Comparison of ENCODE assay signal across 8 cellular contexts in genomic region chr5:32173394-32174010, GRCh38. TPM values are rescaled to one million over a fixed set of nuclear protein-coding genes. Genes with fewer than 3 reads are reported as not detected.
A peak's percentile ranks its signal among the peaks of the same experiment; 100 is the strongest.
DNase-seq lines count a peak whose midpoint lies in the region; ATAC-seq, FAIRE-seq and TF ChIP-seq lines count a peak whose summit lies in the region.

No MANE protein-coding gene starts in this region.

- BruUV-seq in endothelial cell of umbilical vein (replicated peaks; lab: Mats Ljungman, UMichigan) = no TSS peak

- H3K27me3 Mint-ChIP-seq in activated CD4-positive, alpha-beta memory T cell treated with anti-CD3 and anti-CD28 coated beads for 36 hours = peaks cover 2% of the 10 kb centered on the region

- CTCF ChIA-PET in activated CD4-positive, alpha-beta memory T cell treated with anti-CD3 and anti-CD28 coated beads for 36 hours (lab: Charles Lee) = interaction anchor here (0.8 to 4.8 kb wide), 4 partner anchors 10 to 411 kb away, joined by 3 to 24 read pairs (median 3); partner anchors contain the start of gene SUB1
- CTCF ChIA-PET in endothelial cell of umbilical vein (lab: Charles Lee) = interaction anchor here (0.5 to 2.9 kb wide), 14 partner anchors 8 to 316 kb away, joined by 3 to 16 read pairs (median 4); no protein-coding TSS in a partner anchor

- peak; percentile 20 for ATAC-seq in GM19035 (IDR thresholded peaks at IDR 0.05; ENCODE audit: unreplicated experiment)
- peak; percentile 22 for ATAC-seq in HG03175 (IDR thresholded peaks at IDR 0.05; ENCODE audit: unreplicated experiment)
- ATAC-seq in stimulated activated naive CD8-positive, alpha-beta T cell treated with anti-CD3 and anti-CD28 coated beads, Interleukin-15, Interleukin-2, amounts not matched to agents 100 U/mL and 50 U/mL, for 24 hours = peak; percentile 11

- peaks cover 17% of the 10 kb centered on the region for H3K4me1 ChIP-seq in endothelial cell of umbilical vein (ENCODE audit: control insufficient read depth, extremely low read depth, insufficient read depth, low read length)

- no peak for TF ChIP-seq POLR2A in endothelial cell of umbilical vein (IDR thresholded peaks at IDR 0.05; ENCODE audit: low read depth, low read length)

- peaks cover 54% of the 10 kb centered on the region for H3K79me2 ChIP-seq in endothelial cell of umbilical vein (ENCODE audit: control insufficient read depth, insufficient read depth, low read length)

- peak overlapping the region; percentile 98 for H3K9ac ChIP-seq in endothelial cell of umbilical vein (replicated peaks; ENCODE audit: extremely low read depth, insufficient read depth, low read length)

- dilution Hi-C loops in endothelial cell of umbilical vein (cut with MboI; ENCODE audit: extremely low pct_ligation_motif_present, low sequenced_read_pairs) = no loop called here

- peak overlapping the region; percentile 98 for H3K27ac Mint-ChIP-seq in activated CD4-positive, alpha-beta memory T cell treated with anti-CD3 and anti-CD28 coated beads for 36 hours

- H3K9me1 ChIP-seq in endothelial cell of umbilical vein (replicated peaks; ENCODE audit: control insufficient read depth, extremely low read depth, insufficient read depth, low read length) = no peaks in the 10 kb centered on the region

- H3K36me3 Mint-ChIP-seq in activated CD4-positive, alpha-beta memory T cell treated with anti-CD3 and anti-CD28 coated beads for 36 hours = peaks cover 36% of the 10 kb centered on the region

- H3K27ac ChIP-seq in endothelial cell of umbilical vein (ENCODE audit: insufficient read depth, low read depth, low read length) = peak overlapping the region; percentile 91

- intact Hi-C loops in activated CD4-positive, alpha-beta memory T cell treated with anti-CD3 and anti-CD28 coated beads for 36 hours (cut with micrococcal nuclease) = loop anchor here (1.0 to 5.0 kb wide), 6 partner anchors 34 to 641 kb away; partner anchors contain the start of genes C5orf22, DROSHA and SUB1
- intact Hi-C loops in endothelial cell of umbilical vein (cut with micrococcal nuclease) = loop anchor here (1.0 to 5.0 kb wide), 8 partner anchors 20 to 1267 kb away; partner anchors contain the start of genes TARS1 and ZFR

- peaks cover 4 to 10% of the 10 kb centered on the region in 2 experiments for H3K36me3 ChIP-seq in endothelial cell of umbilical vein (ENCODE audit: control insufficient read depth in 2 of 2, extremely low read depth in 1 of 2, insufficient read depth in 2 of 2, low read length in 2 of 2)

- no peak for TF ChIP-seq CTCF in endothelial cell of umbilical vein (IDR thresholded peaks at IDR 0.05; ENCODE audit: extremely low read depth in 1 of 2, insufficient read depth in 1 of 2, low read depth in 1 of 2, low read length in 2 of 2)

- peak; percentile 68 for FAIRE-seq in endothelial cell of umbilical vein (lab: Jason Lieb, UNC)

- H2AFZ ChIP-seq in endothelial cell of umbilical vein (ENCODE audit: low read depth, low read length) = peak overlapping the region; percentile 10

- POLR2A ChIA-PET in activated CD4-positive, alpha-beta memory T cell treated with anti-CD3 and anti-CD28 coated beads for 36 hours (lab: Charles Lee) = interaction anchor here (1.0 to 1.9 kb wide), 6 partner anchors 9 to 145 kb away, joined by 3 to 13 read pairs (median 4); no protein-coding TSS in a partner anchor
- POLR2A ChIA-PET in endothelial cell of umbilical vein (lab: Charles Lee) = interaction anchor here (0.7 kb wide), 1 partner anchor 75 kb away, joined by 4 read pairs; no protein-coding TSS in a partner anchor

- peak overlapping the region; percentile 89 to 99 (median 96) for H3K4me3 ChIP-seq in endothelial cell of umbilical vein (replicated peaks in 1 of 3; ENCODE audit: insufficient read depth in 1 of 3, low read depth in 1 of 3, low read length in 3 of 3)

- DNase-seq in AG20443 (ENCODE audit: low spot score) (peak; percentile 65), NCI-H345 treated with DMSO at 0.1 percent for 48 hours (lab: John Stamatoyannopoulos, UW; ENCODE audit: unreplicated experiment) (peak; percentile 58), endothelial cell of umbilical vein (ENCODE audit: low read depth, low spot score) (no peak), midbrain (lab: John Stamatoyannopoulos, UW) (peak; percentile 61)
- DNase-seq in activated CD4-positive, alpha-beta memory T cell treated with anti-CD3 and anti-CD28 coated beads for 36 hours = peak; percentile 56
- peak; percentile 51 for DNase-seq in stimulated activated naive CD8-positive, alpha-beta T cell treated with anti-CD3 and anti-CD28 coated beads, Interleukin-15, Interleukin-2, amounts not matched to agents 100 U/mL and 50 U/mL, for 24 hours

- H3K9me3 ChIP-seq in endothelial cell of umbilical vein (replicated peaks; ENCODE audit: control insufficient read depth, insufficient read depth, low read length) = no peaks in the 10 kb centered on the region

- peaks cover 40% of the 10 kb centered on the region for H3K4me1 Mint-ChIP-seq in activated CD4-positive, alpha-beta memory T cell treated with anti-CD3 and anti-CD28 coated beads for 36 hours (ENCODE audit: low read depth)

- peak overlapping the region; percentile 93 for H3K4me2 ChIP-seq in endothelial cell of umbilical vein (ENCODE audit: insufficient read depth, low read length)

- H3K9me3 Mint-ChIP-seq in activated CD4-positive, alpha-beta memory T cell treated with anti-CD3 and anti-CD28 coated beads for 36 hours = no peaks in the 10 kb centered on the region

- peaks cover 0 to 2% of the 10 kb centered on the region in 2 experiments for H3K27me3 ChIP-seq in endothelial cell of umbilical vein (ENCODE audit: control insufficient read depth in 2 of 2, insufficient read depth in 2 of 2, low read length in 2 of 2)

- H3K4me3 Mint-ChIP-seq in activated CD4-positive, alpha-beta memory T cell treated with anti-CD3 and anti-CD28 coated beads for 36 hours = peak overlapping the region; percentile 99

- peaks cover 15% of the 10 kb centered on the region for H4K20me1 ChIP-seq in endothelial cell of umbilical vein (replicated peaks; ENCODE audit: control insufficient read depth, extremely low read depth, insufficient read depth, low read length)

TF ChIP-seq in endothelial cell of umbilical vein, 7 proteins besides CTCF, POLR2A, EP300 and RAD21:
- TF ChIP-seq FOS (IDR thresholded peaks at IDR 0.05; ENCODE audit: borderline replicate concordance, insufficient read depth, low read length) (no peak), POLR2AphosphoS5 (IDR thresholded peaks at IDR 0.05; ENCODE audit: insufficient read depth, low read depth, low read length) (no peak), MYC (IDR thresholded peaks at IDR 0.05; ENCODE audit: low read depth, low read length) (no peak), MAX (IDR thresholded peaks at IDR 0.05; ENCODE audit: insufficient read depth, insufficient read length) (no peak), JUN (IDR thresholded peaks at IDR 0.05; ENCODE audit: borderline replicate concordance, insufficient read depth, insufficient read length, low read depth) (no peak), EZH2 (IDR thresholded peaks at IDR 0.05; ENCODE audit: borderline replicate concordance, low read depth, low read length, severe bottlenecking) (no peak), GATA2 (IDR thresholded peaks at IDR 0.05; ENCODE audit: insufficient read depth, insufficient read length, low read depth, low read length) (no peak)

RNA-seq across cellular contexts. Expression of gene GOLPH3, which starts 0.6 kb away (rescaled TPM):
- 10 to 100 TPM; 65.6 to 67.1 TPM for total RNA-seq in activated CD4-positive, alpha-beta memory T cell treated with anti-CD3 and anti-CD28 coated beads for 36 hours
- total RNA-seq in endothelial cell of umbilical vein = 67.2 and 70.2 TPM in 2 replicates
- 35.7 and 38.1 TPM in 2 replicates for polyA plus RNA-seq in endothelial cell of umbilical vein
- polyA plus RNA-seq in endothelial cell of umbilical vein (2011; cell fraction: cytosol; rRNA removed) = 35.8 and 37.3 TPM in 2 replicates
- 26.4 and 32.3 TPM in 2 replicates for polyA plus RNA-seq in endothelial cell of umbilical vein (2011; cell fraction: nucleus; rRNA removed)
- 39.4 and 45.3 TPM in 2 replicates for polyA plus RNA-seq in endothelial cell of umbilical vein (2012)
- 56.7 and 57.9 TPM in 2 replicates for polyA minus RNA-seq in endothelial cell of umbilical vein
- 144 TPM for polyA minus RNA-seq in endothelial cell of umbilical vein (2011; cell fraction: cytosol; rRNA and poly(A)+ RNA removed)
- 34.0 and 35.4 TPM in 2 replicates for polyA minus RNA-seq in endothelial cell of umbilical vein (2011; cell fraction: nucleus; rRNA and poly(A)+ RNA removed)
